Comparison of ENCODE assay signal across 8 cellular contexts in the genomic region with DNA sequence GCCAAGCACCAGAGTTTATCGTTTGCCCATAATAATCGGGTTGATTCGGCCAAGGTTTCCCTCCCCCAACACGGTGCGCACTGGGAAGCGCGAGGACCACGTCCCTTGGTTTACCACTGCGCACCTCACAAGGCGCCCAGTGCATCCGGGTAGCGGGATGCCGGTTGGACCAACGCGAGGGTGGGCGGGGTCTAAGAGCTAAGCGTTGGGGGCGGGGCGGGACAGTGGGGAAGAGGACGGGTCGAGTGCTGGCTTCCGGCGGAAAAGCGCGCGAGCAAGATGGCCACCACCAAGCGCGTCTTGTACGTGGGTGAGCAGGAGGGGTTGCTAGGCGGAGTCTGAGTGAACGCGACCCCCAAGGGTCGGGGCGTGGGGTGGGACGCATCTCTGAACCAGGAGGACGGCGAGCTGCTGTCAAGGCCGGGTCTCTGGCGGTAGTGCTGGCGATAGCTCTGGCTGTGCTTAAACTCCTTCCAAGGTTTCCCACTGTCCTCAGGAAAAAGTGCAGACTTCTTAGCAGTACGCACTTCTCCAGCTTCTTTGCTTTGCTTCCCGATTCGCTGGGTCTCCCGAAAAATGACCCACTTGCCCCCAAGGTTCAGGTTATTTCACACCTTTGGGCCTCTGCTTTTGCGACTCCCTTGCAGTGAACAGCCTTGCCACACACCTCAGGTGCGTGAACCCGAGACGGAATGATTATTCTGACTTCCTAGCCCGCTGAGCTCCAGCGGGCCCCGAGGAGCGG. TPM values are rescaled to one million over a fixed set of nuclear protein-coding genes. Genes with fewer than 3 reads are reported as not detected.
DNase-seq lines count a peak whose midpoint lies in the region; ATAC-seq and TF ChIP-seq lines count a peak whose summit lies in the region.

Gene PPIE, plus strand, starts transcription at position 261 of the 745 bp plus-strand sequence. Its CDS starts 19 bp downstream, at position 280.

- peak within 1 kb of the TSS; percentile 83 for H2AFZ ChIP-seq in PC-3 (ENCODE audit: low read length)

- H3F3A ChIP-seq in PC-3 (ENCODE audit: low read length, unreplicated experiment), result no peaks in the 10 kb centered on the region

- H3K9me3 ChIP-seq in CD4-positive, alpha-beta memory T cell (ENCODE audit: control insufficient read depth in 1 of 2, low read length in 2 of 2), result no peaks in the 10 kb centered on the region
- H3K9me3 ChIP-seq in PC-3 (ENCODE audit: low read length) (no peaks in the 10 kb centered on the region), mucosa of descending colon (no peaks in the 10 kb centered on the region)

- no peaks in the 10 kb centered on the region for H3K27me3 ChIP-seq in CD4-positive, alpha-beta memory T cell (ENCODE audit: insufficient read depth, low read length)
- no peaks in the 10 kb centered on the region for H3K27me3 ChIP-seq in PC-3 (ENCODE audit: low read length)

- POLR2A ChIA-PET in CD4-positive, alpha-beta memory T cell (lab: Charles Lee; ENCODE audit: partially characterized antibody), result interaction anchor here (0.5 to 5.0 kb wide), 22 partner anchors 9 to 1924 kb away, joined by 3 to 40 read pairs (median 4); partner anchors contain the start of genes BMP8B, HPCAL4, NT5C1A and PABPC4
- POLR2A ChIA-PET in PC-3 (lab: Charles Lee; ENCODE audit: unreplicated experiment), result interaction anchor here (0.5 to 0.7 kb wide), 9 partner anchors 14 to 613 kb away, joined by 3 to 16 read pairs (median 5); no protein-coding TSS in a partner anchor

- H3K36me3 Mint-ChIP-seq in CD4-positive, alpha-beta memory T cell, result peaks cover 32 to 43% of the 10 kb centered on the region in 2 donors
- H3K36me3 Mint-ChIP-seq in IgD-negative memory B cell, result peaks cover 3% of the 10 kb centered on the region

- CTCF ChIA-PET in CD4-positive, alpha-beta memory T cell (lab: Charles Lee; ENCODE audit: partially characterized antibody), result interaction anchor here (0.8 to 2.4 kb wide), 8 partner anchors 14 to 133 kb away, joined by 3 to 25 read pairs (median 5); partner anchors contain the start of gene HPCAL4
- CTCF ChIA-PET in PC-3 (lab: Charles Lee), result interaction anchor here (0.6 to 1.8 kb wide), 2 partner anchors 163 to 712 kb away, joined by 3 to 4 read pairs; partner anchors contain the start of genes MYCL and NDUFS5

- H3K4me3 ChIP-seq in CD4-positive, alpha-beta memory T cell (ENCODE audit: low read length in 2 of 2), result peak within 1 kb of the TSS; percentile 89 to 97
- H3K4me3 ChIP-seq in PC-3 (ENCODE audit: low read length) (peak within 1 kb of the TSS; percentile 92), mucosa of descending colon (peak within 1 kb of the TSS; percentile 50)

- peaks cover 31% of the 10 kb centered on the region for H3K79me2 ChIP-seq in PC-3 (ENCODE audit: low read length)

- H3K4me3 Mint-ChIP-seq in CD4-positive, alpha-beta memory T cell, result peak within 1 kb of the TSS; percentile 96 to 99 (median 98)
- peak within 1 kb of the TSS; percentile 86 to 100 (median 97) for H3K4me3 Mint-ChIP-seq in IgD-negative memory B cell

- H3K9me2 ChIP-seq in PC-3 (replicated peaks; ENCODE audit: low read length), result no peaks in the 10 kb centered on the region

- peak within 1 kb of the TSS; percentile 91 for H3K9ac ChIP-seq in PC-3 (ENCODE audit: low read length)

- H3K27me3 Mint-ChIP-seq in CD4-positive, alpha-beta memory T cell, result peaks cover 6 to 20% of the 10 kb centered on the region in 2 donors
- peaks cover 13% of the 10 kb centered on the region for H3K27me3 Mint-ChIP-seq in IgD-negative memory B cell

- peaks cover 31% of the 10 kb centered on the region for H3K36me3 ChIP-seq in CD4-positive, alpha-beta memory T cell (ENCODE audit: insufficient read depth, low read length)
- peaks cover 24% of the 10 kb centered on the region for H3K36me3 ChIP-seq in PC-3 (ENCODE audit: low read depth, low read length)
- peaks cover 4% of the 10 kb centered on the region for H3K36me3 ChIP-seq in mucosa of descending colon (ENCODE audit: low read depth)

- peak within 1 kb of the TSS; percentile 87 to 99 (median 98) for H3K27ac Mint-ChIP-seq in CD4-positive, alpha-beta memory T cell
- H3K27ac Mint-ChIP-seq in IgD-negative memory B cell, result peak within 1 kb of the TSS; percentile 23 to 95 (median 90)

- no peak for TF ChIP-seq CTCF in PC-3 (conservative IDR thresholded peaks at IDR 0.05; ENCODE audit: low read depth, low read length)
- no peak for TF ChIP-seq CTCF in mucosa of descending colon (IDR thresholded peaks at IDR 0.05)

- BruUV-seq in PC-3 (replicated peaks; lab: Mats Ljungman, UMichigan), result TSS peak; percentile 58

- intact Hi-C loops in CD4-positive, alpha-beta memory T cell (cut with micrococcal nuclease), result loop anchor here (2.0 to 5.0 kb wide), 2 partner anchors 46 to 60 kb away; partner anchors contain the start of gene HPCAL4
- intact Hi-C loops in PC-3 (cut with micrococcal nuclease), result loop anchor here (10.0 kb wide), 1 partner anchor 56 kb away; no protein-coding TSS in a partner anchor
- intact Hi-C loops in mucosa of descending colon (cut with DNase I, micrococcal nuclease), result no loop called here

- H3K9me3 Mint-ChIP-seq in CD4-positive, alpha-beta memory T cell, result no peaks in the 10 kb centered on the region
- peaks cover 0 to 4% (median 2%) of the 10 kb centered on the region in 3 donors for H3K9me3 Mint-ChIP-seq in IgD-negative memory B cell

- DNase-seq in CD4-positive, alpha-beta memory T cell, result peak; percentile 83 to 90 (median 85)
- peak; percentile 82 for DNase-seq in PC-3
- peak; percentile 94 for DNase-seq in activated T-cell treated with anti-CD3 and anti-CD28 coated beads for 4 hours
- DNase-seq in epithelial cell of prostate (ENCODE audit: low read depth, low spot score), result peak; percentile 39
- peak; percentile 96 to 98 (median 97) for DNase-seq in mucosa of descending colon
- DNase-seq in stimulated activated CD8-positive, alpha-beta memory T cell treated with anti-CD3 and anti-CD28 coated beads, Interleukin-4, amount 100 ng/mL, for 1 hour (ENCODE audit: low read depth in 2 of 2, low spot score in 1 of 2), result peak; percentile 89 to 92

- ATAC-seq in GM21423 (IDR thresholded peaks at IDR 0.05; ENCODE audit: unreplicated experiment), result peak; percentile 84
- peak; percentile 98 for ATAC-seq in PC-3
- ATAC-seq in mucosa of descending colon, result peak; percentile 100

- H3K27ac ChIP-seq in CD4-positive, alpha-beta memory T cell (ENCODE audit: low read depth, low read length), result peak within 1 kb of the TSS; percentile 65
- H3K27ac ChIP-seq in PC-3 (ENCODE audit: low read length) (no peak within 1 kb of the TSS), epithelial cell of prostate (peak within 1 kb of the TSS; percentile 28)

- H3K4me1 Mint-ChIP-seq in CD4-positive, alpha-beta memory T cell, result peaks cover 20 to 41% (median 29%) of the 10 kb centered on the region in 4 donors
- peaks cover 12 to 23% (median 12%) of the 10 kb centered on the region in 3 donors for H3K4me1 Mint-ChIP-seq in IgD-negative memory B cell

- H3K4me1 ChIP-seq in CD4-positive, alpha-beta memory T cell (ENCODE audit: insufficient read depth, low read length), result peaks cover 22% of the 10 kb centered on the region
- peaks cover 11% of the 10 kb centered on the region for H3K4me1 ChIP-seq in PC-3 (ENCODE audit: insufficient read depth, low read length)
- peaks cover 6% of the 10 kb centered on the region for H3K4me1 ChIP-seq in mucosa of descending colon (ENCODE audit: low read depth)

- peak within 1 kb of the TSS; percentile 99 for H3K4me2 ChIP-seq in PC-3 (ENCODE audit: low read length)

- no peaks in the 10 kb centered on the region for H4K20me1 ChIP-seq in PC-3 (ENCODE audit: low read length)

RNA-seq across cellular contexts. Expression of gene PPIE, which starts in this region (rescaled TPM):
- total RNA-seq in CD4-positive, alpha-beta memory T cell, result 10 to 100 TPM; 67.7 to 69.4 TPM
- polyA plus RNA-seq in CD4-positive, alpha-beta memory T cell, result 100 to 1,000 TPM in 1 of 2 donors, 10 to 100 TPM in 1; 77.2 to 162 TPM
- polyA plus RNA-seq in IgD-negative memory B cell, result 83.7 TPM
- total RNA-seq in PC-3 (2014; rRNA removed) (45.1 and 53.6 TPM in 2 replicates), mucosa of descending colon (10 to 100 TPM; 30.9 to 46.8 (median 41.8) TPM)

Comparison
In these comparisons a context has a peak if more than half of its experiments do, and no peak if none do; other contexts are left out.
1. DNase-seq: peak in every context shown above with its lines; median percentile 97 in mucosa of descending colon; 94 in activated T-cell treated with anti-CD3 and anti-CD28 coated beads for 4 hours; 90 in stimulated activated CD8-positive, alpha-beta memory T cell treated with anti-CD3 and anti-CD28 coated beads, Interleukin-4, amount 100 ng/mL, for 1 hour; 85 in CD4-positive, alpha-beta memory T cell; 82 in PC-3; 39 in epithelial cell of prostate.
2. intact Hi-C loops: an anchor here in CD4-positive, alpha-beta memory T cell (2.0 to 5.0 kb wide) and PC-3 (10.0 kb wide); none called in mucosa of descending colon.